ENCODE assay signal across 13 cellular contexts in genomic region chr14:105536691-105537579, GRCh38. TPM values are rescaled to one million over a fixed set of nuclear protein-coding genes. Genes with fewer than 3 reads are reported as not detected.
A peak's percentile ranks its signal among the peaks of the same experiment; 100 is the strongest.
DNase-seq lines count a peak whose midpoint lies in the region; ATAC-seq and TF ChIP-seq lines count a peak whose summit lies in the region.
"Had no signal": no experiment of that assay in that cellular context is flagged by ENCODE, and none has a peak within 500 bp of the region (broad histone marks: within the 10 kb centered on the region; RNA-seq: fewer than 3 reads in every experiment).

No MANE protein-coding gene starts in this region.

- BruUV-seq in PC-3 (replicated peaks; lab: Mats Ljungman, UMichigan): no TSS peak

- no peaks in the 10 kb centered on the region; the same call in 1 of the 2 replicates for H3K36me3 ChIP-seq in PC-3 (ENCODE audit: low read depth, low read length)
- H3K36me3 ChIP-seq in osteoblast (ENCODE audit: insufficient read depth, low read length): no peaks in the 10 kb centered on the region
- H3K36me3 ChIP-seq in lower lobe of right lung: no peaks in the 10 kb centered on the region

- peaks cover 15% of the 10 kb centered on the region for H3K27me3 ChIP-seq in PC-3 (ENCODE audit: low read length)
- H3K27me3 ChIP-seq in osteoblast (ENCODE audit: insufficient read depth, low read length): peaks cover 13% of the 10 kb centered on the region
- peaks cover 30% of the 10 kb centered on the region for H3K27me3 ChIP-seq in lower lobe of right lung (ENCODE audit: low read depth)

- H3K4me3 ChIP-seq in PC-3 (ENCODE audit: low read length): no peak overlapping the region
- no peak overlapping the region for H3K4me3 ChIP-seq in osteoblast (ENCODE audit: insufficient read depth, low read length)
- H3K4me3 ChIP-seq in foreskin fibroblast (ENCODE audit: low read depth in 1 of 2, low read length in 2 of 2): no peak overlapping the region
- H3K4me3 ChIP-seq in lower lobe of right lung: no peak overlapping the region

- no peak overlapping the region for H2AFZ ChIP-seq in PC-3 (ENCODE audit: low read length)
- no peak overlapping the region for H2AFZ ChIP-seq in osteoblast (ENCODE audit: low read length)

- TF ChIP-seq CTCF in PC-3 (conservative IDR thresholded peaks at IDR 0.05; ENCODE audit: low read depth, low read length) (no peak), osteoblast (IDR thresholded peaks at IDR 0.05; ENCODE audit: extremely low read depth, low read depth, low read length) (no peak), foreskin fibroblast (IDR thresholded peaks at IDR 0.05; ENCODE audit: low read depth, low read length) (no peak), lower lobe of right lung (IDR thresholded peaks at IDR 0.05) (no peak)

- H3K27ac ChIP-seq in PC-3 (ENCODE audit: low read length): no peak overlapping the region
- no peak overlapping the region for H3K27ac ChIP-seq in osteoblast (ENCODE audit: low read depth, low read length)
- H3K27ac ChIP-seq in lower lobe of right lung: no peak overlapping the region
- H3K27ac ChIP-seq: 22Rv1 had no signal

- H3K9me3 ChIP-seq in PC-3 (ENCODE audit: low read length): no peaks in the 10 kb centered on the region
- H3K9me3 ChIP-seq in osteoblast (ENCODE audit: low read depth, low read length): no peaks in the 10 kb centered on the region
- H3K9me3 ChIP-seq in lower lobe of right lung: no peaks in the 10 kb centered on the region

- intact Hi-C loops in PC-3 (cut with micrococcal nuclease) (no loop called here), lower lobe of right lung (cut with DNase I) (no loop called here)

- CTCF ChIA-PET in PC-3 (lab: Charles Lee): interaction anchor here (1.1 kb wide), 1 partner anchor 11 kb away, joined by 3 read pairs; no protein-coding TSS in a partner anchor

- H3K79me2 ChIP-seq in PC-3 (ENCODE audit: low read length): no peaks in the 10 kb centered on the region
- no peaks in the 10 kb centered on the region for H3K79me2 ChIP-seq in osteoblast (ENCODE audit: insufficient read depth, low read length)

- POLR2A ChIA-PET in PC-3 (lab: Charles Lee; ENCODE audit: unreplicated experiment): no interaction called here

- H4K20me1 ChIP-seq in PC-3 (ENCODE audit: low read length) (no peaks in the 10 kb centered on the region), osteoblast (ENCODE audit: insufficient read depth, low read length) (no peaks in the 10 kb centered on the region)

- no peaks in the 10 kb centered on the region for H3F3A ChIP-seq in PC-3 (ENCODE audit: low read length, unreplicated experiment)

- H3K9me2 ChIP-seq in PC-3 (replicated peaks; ENCODE audit: low read length): no peaks in the 10 kb centered on the region

- 0 out of 2 replicates have a peak overlapping the region, but pooled peaks have one; percentile 69 for H3K4me2 ChIP-seq in PC-3 (ENCODE audit: low read length)
- no peak overlapping the region for H3K4me2 ChIP-seq in osteoblast (ENCODE audit: insufficient read depth, low read length)

- DNase-seq in DMS 273 (lab: John Stamatoyannopoulos, UW; ENCODE audit: unreplicated experiment) (peak; percentile 54), DMS 273 treated with DMSO at 0.1 percent for 48 hours (lab: John Stamatoyannopoulos, UW) (no peak), D341Med (ENCODE audit: low spot score) (peak; percentile 31), PC-3 (peak; percentile 19), osteoblast (ENCODE audit: insufficient read length, low spot score, missing footprints) (peak; percentile 70), foreskin fibroblast (no peak), lower lobe of right lung (no peak)
- DNase-seq: GF-D8, HCEC 1CT, KG1, NCI-H226 had no signal

- peaks cover 5% of the 10 kb centered on the region for H3K4me1 ChIP-seq in PC-3 (ENCODE audit: insufficient read depth, low read length)
- H3K4me1 ChIP-seq in osteoblast (ENCODE audit: insufficient read depth, low read length): no peaks in the 10 kb centered on the region
- H3K4me1 ChIP-seq in lower lobe of right lung: peaks cover 5% of the 10 kb centered on the region

- H3K9ac ChIP-seq in PC-3 (ENCODE audit: low read length): 0 out of 2 replicates have a peak overlapping the region, but pooled peaks have one; percentile 25

- no peak for ATAC-seq in PC-3
- ATAC-seq in HG03139 (IDR thresholded peaks at IDR 0.05; ENCODE audit: unreplicated experiment): no peak
- no peak for ATAC-seq in lower lobe of right lung

RNA-seq across cellular contexts. Expression of gene TMEM121, which starts 10.6 kb away (rescaled TPM):
- total RNA-seq in PC-3 (2014; rRNA removed): 27.5 and 33.6 TPM in 2 replicates
- 1.8 and 2.7 TPM in 2 replicates for total RNA-seq in osteoblast
- total RNA-seq in lower lobe of right lung: 3.0 TPM

RNA-seq across cellular contexts. Expression of gene TEDC1, which starts 45.9 kb away (rescaled TPM):
- total RNA-seq in PC-3 (2014; rRNA removed) (66.7 and 108 TPM in 2 replicates), osteoblast (3.2 and 5.1 TPM in 2 replicates), lower lobe of right lung (10.6 TPM)

RNA-seq across cellular contexts. Expression of gene CRIP1, which starts 50.2 kb away (rescaled TPM):
- total RNA-seq in PC-3 (2014; rRNA removed) (45.9 and 48.7 TPM in 2 replicates), osteoblast (5.0 and 8.7 TPM in 2 replicates), lower lobe of right lung (237 TPM)

Comparison
In these comparisons a context has a peak if more than half of its experiments do, and no peak if none do; other contexts are left out.
1. DNase-seq: peak in DMS 273 (single experiment), D341Med (single experiment), PC-3 (single experiment) and osteoblast (single experiment); none in DMS 273 treated with DMSO at 0.1 percent for 48 hours (single experiment), foreskin fibroblast (0 of 2) and lower lobe of right lung (single experiment).